Comparison of ENCODE assay signal across 26 cellular contexts in genomic region chr3:70775257-70775656, GRCh38.
"Had no signal": no experiment of that assay in that cellular context is flagged by ENCODE, and none has a peak within 500 bp of the region (broad histone marks: within the 10 kb centered on the region; RNA-seq: fewer than 3 reads in every experiment).

No MANE protein-coding gene starts in this region.

- ATAC-seq: effector memory CD8-positive, alpha-beta T cell; esophagus mucosa; gastrocnemius medialis; heart right ventricle; left cardiac atrium; left lung; left ventricle myocardium superior; lower lobe of right lung; mucosa of descending colon had no signal

- H3K27ac ChIP-seq: colonic mucosa, epithelial cell of prostate, esophagus squamous epithelium, gastrocnemius medialis, heart right ventricle, left lung, lower lobe of right lung had no signal

- H3K9me3 ChIP-seq: colonic mucosa, esophagus squamous epithelium, gastrocnemius medialis, heart right ventricle, left lung, lower lobe of right lung, mucosa of descending colon had no signal

- FAIRE-seq: endometrium, islet of Langerhans, keratinocyte had no signal

- DNase-seq: colonic mucosa; cortex of kidney; effector CD8-positive, alpha-beta T cell; effector memory CD8-positive, alpha-beta T cell; endodermal cell; erythroblast; esophagus squamous epithelium; gastrocnemius medialis; glutamatergic neuron; head of caudate nucleus; heart right ventricle; hippocampal formation; left cardiac atrium; left lung; left ventricle myocardium superior; lower lobe of right lung; mesenchymal stem cell; mucosa of descending colon; naive B cell had no signal

- H3K36me3 ChIP-seq: colonic mucosa, esophagus squamous epithelium, gastrocnemius medialis, heart right ventricle, left lung, lower lobe of right lung had no signal

- H3K4me1 Mint-ChIP-seq: endodermal cell, mesothelial cell of epicardium, naive B cell had no signal

- H3K27me3 Mint-ChIP-seq: dendritic cell treated with granulocyte-macrophage colony-stimulating factor and Interleukin-4, amounts not matched to agents 40 ng/mL and 50 ng/mL, for 4 days had no signal

- H3K27ac Mint-ChIP-seq: dendritic cell treated with granulocyte-macrophage colony-stimulating factor and Interleukin-4, amounts not matched to agents 40 ng/mL and 50 ng/mL, for 4 days; effector memory CD8-positive, alpha-beta T cell; endodermal cell; mesothelial cell of epicardium; naive B cell had no signal

- H3K36me3 Mint-ChIP-seq: mesothelial cell of epicardium, naive B cell had no signal

- H3K9me3 Mint-ChIP-seq: dendritic cell treated with granulocyte-macrophage colony-stimulating factor and Interleukin-4, amounts not matched to agents 40 ng/mL and 50 ng/mL, for 4 days; endodermal cell had no signal

- H3K4me3 ChIP-seq: colonic mucosa, esophagus squamous epithelium, gastrocnemius medialis, heart right ventricle, left lung, lower lobe of right lung, mucosa of descending colon had no signal

- H3K27me3 ChIP-seq: colonic mucosa, esophagus squamous epithelium, gastrocnemius medialis, heart right ventricle, left lung had no signal

- H3K4me1 ChIP-seq: colonic mucosa, esophagus squamous epithelium, gastrocnemius medialis, heart right ventricle, left lung, lower lobe of right lung had no signal

- H3K4me3 Mint-ChIP-seq: dendritic cell treated with granulocyte-macrophage colony-stimulating factor and Interleukin-4, amounts not matched to agents 40 ng/mL and 50 ng/mL, for 4 days; effector memory CD8-positive, alpha-beta T cell; endodermal cell; mesothelial cell of epicardium; naive B cell had no signal
